Comparison of ENCODE assay signal across 9 cellular contexts in genomic region chr1:27669876-27670275, GRCh38. TPM values are rescaled to one million over a fixed set of nuclear protein-coding genes. Genes with fewer than 3 reads are reported as not detected.
DNase-seq lines count a peak whose midpoint lies in the region; ATAC-seq and TF ChIP-seq lines count a peak whose summit lies in the region.
"Had no signal": no experiment of that assay in that cellular context is flagged by ENCODE, and none has a peak within 500 bp of the region (broad histone marks: within the 10 kb centered on the region; RNA-seq: fewer than 3 reads in every experiment).

No MANE protein-coding gene starts in this region.

- H3K27ac ChIP-seq in heart left ventricle = peak overlapping the region in 4 of 12 donors; percentile 9 to 45 (median 24)
- H3K27ac ChIP-seq in right atrium auricular region = no peak overlapping the region
- H3K27ac ChIP-seq in vagina = peak overlapping the region; percentile 67

- TF ChIP-seq CTCF in heart left ventricle (IDR thresholded peaks at IDR 0.05) (no peak), right atrium auricular region (IDR thresholded peaks at IDR 0.05) (no peak), vagina (IDR thresholded peaks at IDR 0.05) (no peak)

- peaks cover 0 to 61% (median 23%) of the 10 kb centered on the region in 12 donors for H3K4me1 ChIP-seq in heart left ventricle
- H3K4me1 ChIP-seq in right atrium auricular region = peaks cover 0 to 32% of the 10 kb centered on the region in 2 donors
- H3K4me1 ChIP-seq in vagina = peaks cover 37% of the 10 kb centered on the region

- peak overlapping the region; percentile 72 for H3K27ac Mint-ChIP-seq in activated CD8-positive, alpha-beta memory T cell treated with anti-CD3 and anti-CD28 coated beads, Interleukin-2, amount 10 ng/mL, durations not matched to agents 7 days and 5 days

- TF ChIP-seq POLR2A in heart left ventricle (IDR thresholded peaks at IDR 0.05) (no peak), vagina (IDR thresholded peaks at IDR 0.05) (no peak)

- no peaks in the 10 kb centered on the region for H3K9me3 Mint-ChIP-seq in activated CD8-positive, alpha-beta memory T cell treated with anti-CD3 and anti-CD28 coated beads, Interleukin-2, amount 10 ng/mL, durations not matched to agents 7 days and 5 days (ENCODE audit: low read depth)

- H3K9me3 ChIP-seq in heart left ventricle (no peaks in the 10 kb centered on the region), right atrium auricular region (no peaks in the 10 kb centered on the region), vagina (no peaks in the 10 kb centered on the region)

- H3K4me3 ChIP-seq in heart left ventricle (peak overlapping the region in 10 of 12 donors; percentile 42 to 94 (median 55)), right atrium auricular region (peak overlapping the region in 1 of 2 donors; percentile 41), vagina (no peak overlapping the region)

- CTCF ChIA-PET in activated CD8-positive, alpha-beta memory T cell treated with anti-CD3 and anti-CD28 coated beads, Interleukin-2, amount 10 ng/mL, durations not matched to agents 7 days and 5 days (lab: Charles Lee) = interaction anchor here (0.6 to 13.0 kb wide), 36 partner anchors 9 to 370 kb away, joined by 3 to 536 read pairs (median 4); partner anchors contain the start of genes AHDC1, FAM76A, PPP1R8 and STX12

- DNase-seq in heart left ventricle = no peak
- no peak for DNase-seq in right atrium auricular region (ENCODE audit: low spot score)
- no peak for DNase-seq in activated CD8-positive, alpha-beta memory T cell treated with anti-CD3 and anti-CD28 coated beads, Interleukin-2, amount 10 ng/mL, durations not matched to agents 7 days and 5 days
- peak; percentile 21 for DNase-seq in left lobe of liver (ENCODE audit: low spot score)
- DNase-seq in vagina (ENCODE audit: extremely low spot score in 2 of 2) = no peak
- no peak for DNase-seq in SHP77 treated with DMSO at 0.1 percent for 48 hours (lab: John Stamatoyannopoulos, UW)
- DNase-seq in putamen (ENCODE audit: low spot score) = no peak

- H3K4me3 Mint-ChIP-seq in activated CD8-positive, alpha-beta memory T cell treated with anti-CD3 and anti-CD28 coated beads, Interleukin-2, amount 10 ng/mL, durations not matched to agents 7 days and 5 days = peak overlapping the region; percentile 99

- WGBS in heart left ventricle, 4 donors = 63 to 76% (median 76%) methylated on average over 4 of the region's 4 CpGs

- ATAC-seq in heart left ventricle = no peak
- ATAC-seq in activated CD8-positive, alpha-beta memory T cell treated with anti-CD3 and anti-CD28 coated beads, Interleukin-2, amount 10 ng/mL, durations not matched to agents 7 days and 5 days = no peak
- ATAC-seq in left lobe of liver = no peak
- ATAC-seq in GM18517 (IDR thresholded peaks at IDR 0.05; ENCODE audit: unreplicated experiment) = no peak

- no peaks in the 10 kb centered on the region for H3K27me3 ChIP-seq in heart left ventricle
- no peaks in the 10 kb centered on the region for H3K27me3 ChIP-seq in right atrium auricular region
- H3K27me3 ChIP-seq in vagina = no peaks in the 10 kb centered on the region

- H3K27me3 Mint-ChIP-seq in activated CD8-positive, alpha-beta memory T cell treated with anti-CD3 and anti-CD28 coated beads, Interleukin-2, amount 10 ng/mL, durations not matched to agents 7 days and 5 days = no peaks in the 10 kb centered on the region

- H3K36me3 Mint-ChIP-seq in activated CD8-positive, alpha-beta memory T cell treated with anti-CD3 and anti-CD28 coated beads, Interleukin-2, amount 10 ng/mL, durations not matched to agents 7 days and 5 days = peaks cover 60% of the 10 kb centered on the region

- intact Hi-C loops in heart left ventricle (cut with DNase I) (loop anchor here in 8 of 10 donors (5.0 to 10.0 kb wide), 9 partner anchors 155 to 375 kb away; partner anchors contain the start of gene GPR3 (in 2 of the 8)), vagina (cut with DNase I) (loop anchor here (5.0 to 10.0 kb wide), 4 partner anchors 55 to 365 kb away; partner anchors contain the start of genes FAM76A, GPR3 and PPP1R8)

- peaks cover 59% of the 10 kb centered on the region for H3K4me1 Mint-ChIP-seq in activated CD8-positive, alpha-beta memory T cell treated with anti-CD3 and anti-CD28 coated beads, Interleukin-2, amount 10 ng/mL, durations not matched to agents 7 days and 5 days

- H3K36me3 ChIP-seq in heart left ventricle (peaks cover 0 to 36% (median 17%) of the 10 kb centered on the region in 9 donors), right atrium auricular region (no peaks in the 10 kb centered on the region), vagina (no peaks in the 10 kb centered on the region)

RNA-seq across cellular contexts. Expression of gene IFI6, which starts 2.1 kb away (rescaled TPM):
- 100 to 1,000 TPM in 1 of 9 donors, 10 to 100 TPM in 8; 18.3 to 140 (median 70.2) TPM for total RNA-seq in heart left ventricle
- polyA plus RNA-seq in heart left ventricle = 10 to 100 TPM; 44.5 to 61.9 TPM
- 10 to 100 TPM; 40.2 to 43.3 TPM for total RNA-seq in right atrium auricular region
- total RNA-seq in activated CD8-positive, alpha-beta memory T cell treated with anti-CD3 and anti-CD28 coated beads, Interleukin-2, amount 10 ng/mL, durations not matched to agents 7 days and 5 days = 1,000 to 10,000 TPM in 1 of 2 experiments, 100 to 1,000 TPM in 1; 461 to 1,077 TPM
- total RNA-seq in left lobe of liver = 13.1 TPM
- total RNA-seq in vagina = 28.2 TPM

RNA-seq across cellular contexts. Expression of gene FGR, which starts 34.9 kb away (rescaled TPM):
- total RNA-seq in heart left ventricle = 10 to 100 TPM in 3 of 9 donors, 1 to 10 TPM in 6; 1.1 to 25.9 (median 3.3) TPM
- polyA plus RNA-seq in heart left ventricle = 1 to 10 TPM; 2.8 to 7.2 TPM
- total RNA-seq in right atrium auricular region = 10 to 100 TPM in 1 of 2 donors, 1 to 10 TPM in 1; 5.7 to 19.8 TPM
- total RNA-seq in activated CD8-positive, alpha-beta memory T cell treated with anti-CD3 and anti-CD28 coated beads, Interleukin-2, amount 10 ng/mL, durations not matched to agents 7 days and 5 days = 1 to 10 TPM in 1 of 2 experiments, under 1 TPM in 1; 0.30 to 1.8 TPM
- 3.0 TPM for total RNA-seq in left lobe of liver
- 18.4 TPM for total RNA-seq in vagina
- polyA plus RNA-seq: neural cell had no signal

RNA-seq across cellular contexts. Expression of gene FAM76A, which starts 55.9 kb away (rescaled TPM):
- 10 to 100 TPM in 8 of 9 donors, 1 to 10 TPM in 1; 9.7 to 24.0 (median 13.5) TPM for total RNA-seq in heart left ventricle
- 1 to 10 TPM; 3.7 to 4.4 TPM for polyA plus RNA-seq in heart left ventricle
- 10 to 100 TPM in 1 of 2 donors, 1 to 10 TPM in 1; 9.8 to 11.3 TPM for total RNA-seq in right atrium auricular region
- total RNA-seq in activated CD8-positive, alpha-beta memory T cell treated with anti-CD3 and anti-CD28 coated beads, Interleukin-2, amount 10 ng/mL, durations not matched to agents 7 days and 5 days = 10 to 100 TPM; 11.8 to 13.2 TPM
- total RNA-seq in left lobe of liver = 4.4 TPM
- 16.7 TPM for total RNA-seq in vagina

Comparison
In these comparisons a context has a peak if more than half of its experiments do, and no peak if none do; other contexts are left out.
1. H3K4me3 ChIP-seq: peak in heart left ventricle (10 of 12); none in vagina (0 of 2).